In the genomic region with DNA sequence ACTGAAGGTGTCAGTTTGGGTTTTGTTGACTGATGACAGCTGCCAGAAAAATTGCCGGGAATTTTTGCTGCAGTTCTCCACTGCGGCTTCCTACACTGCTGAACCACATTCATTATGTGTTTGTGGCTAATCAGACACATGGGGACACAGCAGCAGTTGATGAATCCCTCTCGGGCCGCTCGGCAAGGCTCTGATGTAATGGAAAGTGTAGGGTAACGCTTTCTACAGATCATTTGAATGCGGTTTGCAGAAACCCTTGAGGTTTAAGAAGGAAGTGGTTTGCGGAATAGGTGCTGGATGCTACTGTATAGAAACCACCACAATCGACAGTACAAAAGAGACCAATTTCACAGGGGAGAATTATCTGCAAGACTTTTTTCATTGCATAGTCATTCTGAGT, we compare ENCODE assay signal across 8 cellular contexts.
DNase-seq lines count a peak whose midpoint lies in the region; ATAC-seq and TF ChIP-seq lines count a peak whose summit lies in the region.

No MANE protein-coding gene starts in this region.

- peak; percentile 84 for ATAC-seq in CD4-positive, alpha-beta T cell (ENCODE audit: poor library complexity)
- peak; percentile 99 for ATAC-seq in GM19468 (IDR thresholded peaks at IDR 0.05; ENCODE audit: extremely low read depth, unreplicated experiment)
- ATAC-seq in HG03565 (IDR thresholded peaks at IDR 0.05; ENCODE audit: unreplicated experiment): peak; percentile 99
- ATAC-seq in activated B cell treated with CpG ODN at 0.5 μM for 24 hours (ENCODE audit: low read depth): peak; percentile 69

- no peak overlapping the region for H3K27ac ChIP-seq in CD4-positive, alpha-beta T cell (ENCODE audit: low read depth, low read length)
- H3K27ac ChIP-seq in substantia nigra (ENCODE audit: low read depth, low read length, poor library complexity, severe bottlenecking): no peak overlapping the region

- peak overlapping the region; percentile 86 for H3K27ac Mint-ChIP-seq in CD4-positive, alpha-beta T cell
- peak overlapping the region; percentile 24 for H3K27ac Mint-ChIP-seq in activated B cell treated with CpG ODN at 0.5 μM for 24 hours

- peaks cover 53% of the 10 kb centered on the region for H3K4me1 Mint-ChIP-seq in CD4-positive, alpha-beta T cell (ENCODE audit: low read depth)
- H3K4me1 Mint-ChIP-seq in activated B cell treated with CpG ODN at 0.5 μM for 24 hours: peaks cover 20% of the 10 kb centered on the region

- H3K9me3 Mint-ChIP-seq in CD4-positive, alpha-beta T cell: no peaks in the 10 kb centered on the region
- peaks cover 6% of the 10 kb centered on the region for H3K9me3 Mint-ChIP-seq in activated B cell treated with CpG ODN at 0.5 μM for 24 hours

- H3K27me3 ChIP-seq in CD4-positive, alpha-beta T cell (ENCODE audit: control insufficient read depth, insufficient read depth, low read length): peaks cover 49% of the 10 kb centered on the region

- intact Hi-C loops in CD4-positive, alpha-beta T cell (cut with DNase I, micrococcal nuclease): no loop called here
- intact Hi-C loops in activated B cell treated with CpG ODN at 0.5 μM for 24 hours (cut with micrococcal nuclease): no loop called here

- H3K4me3 Mint-ChIP-seq in CD4-positive, alpha-beta T cell: peak overlapping the region; percentile 83
- no peak overlapping the region for H3K4me3 Mint-ChIP-seq in activated B cell treated with CpG ODN at 0.5 μM for 24 hours

- no peaks in the 10 kb centered on the region for H3K9me3 ChIP-seq in CD4-positive, alpha-beta T cell (ENCODE audit: control insufficient read depth, low read length)

- H3K36me3 Mint-ChIP-seq in CD4-positive, alpha-beta T cell (ENCODE audit: low read depth): no peaks in the 10 kb centered on the region
- no peaks in the 10 kb centered on the region for H3K36me3 Mint-ChIP-seq in activated B cell treated with CpG ODN at 0.5 μM for 24 hours (ENCODE audit: low read depth)

- DNase-seq in CD4-positive, alpha-beta T cell: peak; percentile 6 to 60 (median 18)
- DNase-seq in activated B cell treated with CpG ODN at 0.5 μM for 24 hours (no peak), substantia nigra (lab: John Stamatoyannopoulos, UW) (no peak), NCI-H446 (lab: John Stamatoyannopoulos, UW) (no peak)
- DNase-seq in effector CD8-positive, alpha-beta T cell (lab: John Stamatoyannopoulos, UW): peak; percentile 2
- peak; percentile 23 for DNase-seq in stimulated activated CD8-positive, alpha-beta memory T cell treated with anti-CD3 and anti-CD28 coated beads, Interleukin-7, amount 100 ng/mL, for 24 hours (ENCODE audit: low read depth)

- POLR2A ChIA-PET in CD4-positive, alpha-beta T cell (lab: Charles Lee): interaction anchor here (0.6 kb wide), 1 partner anchor 162 kb away, joined by 3 read pairs; no protein-coding TSS in a partner anchor
- POLR2A ChIA-PET in activated B cell treated with CpG ODN at 0.5 μM for 24 hours (lab: Charles Lee): no interaction called here

- no peak for TF ChIP-seq CTCF in CD4-positive, alpha-beta T cell (IDR thresholded peaks at IDR 0.05)
- no peak for TF ChIP-seq CTCF in activated B cell treated with CpG ODN at 0.5 μM for 24 hours (IDR thresholded peaks at IDR 0.05)

- CTCF ChIA-PET in CD4-positive, alpha-beta T cell (lab: Charles Lee): no interaction called here
- CTCF ChIA-PET in activated B cell treated with CpG ODN at 0.5 μM for 24 hours (lab: Charles Lee): no interaction called here

- H3K27me3 Mint-ChIP-seq in CD4-positive, alpha-beta T cell: peaks cover 86% of the 10 kb centered on the region
- peaks cover 53% of the 10 kb centered on the region for H3K27me3 Mint-ChIP-seq in activated B cell treated with CpG ODN at 0.5 μM for 24 hours

Comparison
In these comparisons a context has a peak if more than half of its experiments do, and no peak if none do; other contexts are left out.
1. DNase-seq: peak in CD4-positive, alpha-beta T cell (10 of 10), effector CD8-positive, alpha-beta T cell (single experiment) and stimulated activated CD8-positive, alpha-beta memory T cell treated with anti-CD3 and anti-CD28 coated beads, Interleukin-7, amount 100 ng/mL, for 24 hours (single experiment); none in activated B cell treated with CpG ODN at 0.5 μM for 24 hours (single experiment), substantia nigra (0 of 49) and NCI-H446 (0 of 2).
2. Peak in every context shown above with its lines, with median percentiles within 50 percentile points of each other: ATAC-seq.